Comparison of ENCODE assay signal across 33 cellular contexts in genomic region chr17:35723735-35724134, GRCh38. TPM values are rescaled to one million over a fixed set of nuclear protein-coding genes. Genes with fewer than 3 reads are reported as not detected.
DNase-seq lines count a peak whose midpoint lies in the region; ATAC-seq, FAIRE-seq and TF ChIP-seq lines count a peak whose summit lies in the region.
"Had no signal": no experiment of that assay in that cellular context is flagged by ENCODE, and none has a peak within 500 bp of the region (broad histone marks: within the 10 kb centered on the region; RNA-seq: fewer than 3 reads in every experiment).

No MANE protein-coding gene starts in this region.

- in situ Hi-C loops in mammary epithelial cell (cut with MboI; ENCODE audit: low sequenced_read_pairs in 2 of 2) (no loop called here), K562 (cut with MboI) (no loop called here)

- H4K20me1 ChIP-seq in mammary epithelial cell (ENCODE audit: insufficient read depth, low read length) = no peaks in the 10 kb centered on the region
- no peaks in the 10 kb centered on the region; the same call in 1 of the 2 replicates for H4K20me1 ChIP-seq in K562 (replicated peaks; ENCODE audit: control insufficient read depth, insufficient read depth, low read length)

- ATAC-seq in stimulated activated naive CD8-positive, alpha-beta T cell treated with anti-CD3 and anti-CD28 coated beads, Interleukin-15, amount 100 ng/mL, for 72 hours = peak; percentile 15
- no peak for ATAC-seq in stimulated activated naive CD8-positive, alpha-beta T cell treated with anti-CD3 and anti-CD28 coated beads, Interleukin-15, Interleukin-2, amounts not matched to agents 100 U/mL and 50 U/mL, for 24 hours
- ATAC-seq in K562 (no peak), GM18520 (IDR thresholded peaks at IDR 0.05; ENCODE audit: unreplicated experiment) (no peak), left lung (no peak)
- ATAC-seq: GM12878 had no signal

- WGBS in mammary epithelial cell (ENCODE audit: low coverage, missing lambda C conversion rate) = 95% methylated on average over 2 of the region's 2 CpGs
- WGBS in K562 (ENCODE audit: insufficient coverage, low coverage, missing lambda C conversion rate) = 95% methylated on average over 2 of the region's 2 CpGs

- H3K27me3 Mint-ChIP-seq in MCF 10A (ENCODE audit: insufficient read depth, unreplicated experiment) = no peaks in the 10 kb centered on the region
- no peaks in the 10 kb centered on the region for H3K27me3 Mint-ChIP-seq in stimulated activated naive CD8-positive, alpha-beta T cell treated with anti-CD3 and anti-CD28 coated beads, Interleukin-15, amount 100 ng/mL, for 72 hours
- H3K27me3 Mint-ChIP-seq: CD4-positive, alpha-beta memory T cell; CD4-positive, CD25-positive, alpha-beta regulatory T cell; CD8-positive, alpha-beta memory T cell had no signal

- H3K79me2 ChIP-seq in mammary epithelial cell (ENCODE audit: insufficient read depth, low read length) (no peaks in the 10 kb centered on the region), K562 (ENCODE audit: control insufficient read depth, insufficient read depth, low read length) (no peaks in the 10 kb centered on the region)

- H3K27me3 ChIP-seq in mammary epithelial cell (ENCODE audit: insufficient read depth, low read length) = no peaks in the 10 kb centered on the region
- no peaks in the 10 kb centered on the region for H3K27me3 ChIP-seq in K562 (ENCODE audit: control insufficient read depth in 2 of 2, insufficient read depth in 2 of 2, low read length in 2 of 2)
- H3K27me3 ChIP-seq in left lung = no peaks in the 10 kb centered on the region
- H3K27me3 ChIP-seq: BE2C, BLaER1 had no signal

- H3K9me1 ChIP-seq in K562 (ENCODE audit: control insufficient read depth, insufficient read depth, low read length) = no peaks in the 10 kb centered on the region

- DNase-seq in MCF 10A (ENCODE audit: unreplicated experiment) = no peak
- DNase-seq in mammary epithelial cell = no peak
- DNase-seq in stimulated activated naive CD8-positive, alpha-beta T cell treated with anti-CD3 and anti-CD28 coated beads, Interleukin-15, amount 100 ng/mL, for 72 hours = no peak
- DNase-seq in stimulated activated naive CD8-positive, alpha-beta T cell treated with anti-CD3 and anti-CD28 coated beads, Interleukin-15, Interleukin-2, amounts not matched to agents 100 U/mL and 50 U/mL, for 24 hours = no peak
- no peak for DNase-seq in K562 (ENCODE audit: extremely low read depth in 1 of 4, low spot score in 3 of 4)
- no peak for DNase-seq in left lung
- DNase-seq: 8988T; ACHN; BE2C; C1 segment of cervical spinal cord; CD4-positive, alpha-beta memory T cell; CD4-positive, CD25-positive, alpha-beta regulatory T cell; CD8-positive, alpha-beta memory T cell; COR-L47; DMS 273 treated with DMSO at 0.1 percent for 48 hours; DMS153; DMS53; DMS79; DND-41; EL; GDM1 had no signal

- H3K4me3 ChIP-seq in mammary epithelial cell (replicated peaks in 1 of 3; ENCODE audit: insufficient read depth in 1 of 3, low read depth in 2 of 3, low read length in 3 of 3) (no peak overlapping the region), K562 (no peak overlapping the region), left lung (no peak overlapping the region)
- H3K4me3 ChIP-seq: BLaER1, GM12878 had no signal

- dilution Hi-C loops in mammary epithelial cell (cut with HindIII; ENCODE audit: low sequenced_read_pairs) = no loop called here

- intact Hi-C loops in MCF 10A (cut with micrococcal nuclease) = no loop called here
- intact Hi-C loops in mammary epithelial cell (cut with micrococcal nuclease) = no loop called here
- intact Hi-C loops in K562 (cut with micrococcal nuclease) = no loop called here
- intact Hi-C loops in left lung (cut with DNase I) = no loop called here

- CTCF ChIA-PET in MCF 10A (lab: Yijun Ruan, JAX) (interaction anchor here (0.6 to 11.3 kb wide), 4 partner anchors 8 to 112 kb away, joined by 3 to 81 read pairs (median 4); partner anchors contain the start of gene RASL10B), mammary epithelial cell (lab: Charles Lee; ENCODE audit: low non-redundant PET) (no interaction called here), K562 (lab: Yijun Ruan, JAX; ENCODE audit: low intra/inter-chr PET ratio) (no interaction called here)

- H2AFZ ChIP-seq in mammary epithelial cell (ENCODE audit: low read depth, low read length) (no peak overlapping the region), K562 (ENCODE audit: low read depth, low read length) (no peak overlapping the region)

- H3K9me3 Mint-ChIP-seq in MCF 10A (ENCODE audit: unreplicated experiment) = no peaks in the 10 kb centered on the region
- H3K9me3 Mint-ChIP-seq in stimulated activated naive CD8-positive, alpha-beta T cell treated with anti-CD3 and anti-CD28 coated beads, Interleukin-15, amount 100 ng/mL, for 72 hours = no peaks in the 10 kb centered on the region
- H3K9me3 Mint-ChIP-seq: CD14-positive monocyte; CD4-positive, alpha-beta memory T cell; CD4-positive, CD25-positive, alpha-beta regulatory T cell had no signal

- BruUV-seq in MCF 10A (replicated peaks; lab: Mats Ljungman, UMichigan) (no TSS peak), mammary epithelial cell (replicated peaks; lab: Mats Ljungman, UMichigan) (no TSS peak), K562 (replicated peaks; lab: Mats Ljungman, UMichigan) (no TSS peak)

- peaks cover 19% of the 10 kb centered on the region for H3K4me1 Mint-ChIP-seq in MCF 10A (ENCODE audit: insufficient read depth, unreplicated experiment)
- no peaks in the 10 kb centered on the region for H3K4me1 Mint-ChIP-seq in stimulated activated naive CD8-positive, alpha-beta T cell treated with anti-CD3 and anti-CD28 coated beads, Interleukin-15, amount 100 ng/mL, for 72 hours
- H3K4me1 Mint-ChIP-seq: CD14-positive monocyte; CD4-positive, alpha-beta memory T cell; CD4-positive, CD25-positive, alpha-beta regulatory T cell; CD8-positive, alpha-beta memory T cell had no signal

- no peak for TF ChIP-seq EP300 in K562 (IDR thresholded peaks at IDR 0.05; ENCODE audit: low read length)

- H3K9ac ChIP-seq in mammary epithelial cell (ENCODE audit: insufficient read depth, low read length) (no peak overlapping the region), K562 (ENCODE audit: insufficient read depth in 1 of 2, low read depth in 2 of 2, low read length in 2 of 2) (no peak overlapping the region)
- H3K9ac ChIP-seq: BLaER1 had no signal

- H3K4me3 Mint-ChIP-seq in MCF 10A (ENCODE audit: unreplicated experiment) = no peak overlapping the region
- H3K4me3 Mint-ChIP-seq in stimulated activated naive CD8-positive, alpha-beta T cell treated with anti-CD3 and anti-CD28 coated beads, Interleukin-15, amount 100 ng/mL, for 72 hours = no peak overlapping the region
- H3K4me3 Mint-ChIP-seq: CD14-positive monocyte; CD4-positive, alpha-beta memory T cell; CD4-positive, CD25-positive, alpha-beta regulatory T cell; CD8-positive, alpha-beta memory T cell had no signal

- peak overlapping the region; percentile 77 for H3K27ac Mint-ChIP-seq in MCF 10A (ENCODE audit: low read depth, unreplicated experiment)
- no peak overlapping the region for H3K27ac Mint-ChIP-seq in stimulated activated naive CD8-positive, alpha-beta T cell treated with anti-CD3 and anti-CD28 coated beads, Interleukin-15, amount 100 ng/mL, for 72 hours
- H3K27ac Mint-ChIP-seq: CD4-positive, alpha-beta memory T cell had no signal

- no peak for TF ChIP-seq CTCF in MCF 10A (IDR thresholded peaks at IDR 0.05; ENCODE audit: unreplicated experiment)
- TF ChIP-seq CTCF in mammary epithelial cell (conservative IDR thresholded peaks at IDR 0.05 in 1 of 2, IDR thresholded peaks at IDR 0.05 in 1 of 2; ENCODE audit: extremely low read depth in 1 of 2, insufficient read depth in 1 of 2, low read depth in 1 of 2, low read length in 2 of 2) = no peak
- TF ChIP-seq CTCF in K562 (IDR thresholded peaks at IDR 0.05 in 2 of 3, conservative IDR thresholded peaks at IDR 0.05 in 1 of 3; ENCODE audit: insufficient read depth in 2 of 3, low read depth in 1 of 3, low read length in 3 of 3) = no peak
- TF ChIP-seq CTCF in left lung (IDR thresholded peaks at IDR 0.05) = no peak

- no peak for FAIRE-seq in K562 (lab: Jason Lieb, UNC)
- FAIRE-seq: A204.1, GM12878, GM12892, GM18507, GM19239 had no signal

- H3K36me3 ChIP-seq in mammary epithelial cell (ENCODE audit: insufficient read depth, low read length) (peaks cover 37% of the 10 kb centered on the region), K562 (ENCODE audit: control insufficient read depth, insufficient read depth, low read length) (peaks cover 81% of the 10 kb centered on the region), left lung (peaks cover 0 to 81% of the 10 kb centered on the region in 2 donors)

- peaks cover 66% of the 10 kb centered on the region for H3K36me3 Mint-ChIP-seq in MCF 10A (ENCODE audit: insufficient read depth, unreplicated experiment)

- H3K4me1 ChIP-seq in mammary epithelial cell (ENCODE audit: insufficient read depth, low read length) (no peaks in the 10 kb centered on the region), K562 (replicated peaks in 1 of 2; ENCODE audit: control insufficient read depth in 2 of 2, insufficient read depth in 2 of 2, low read length in 2 of 2) (no peaks in the 10 kb centered on the region), left lung (no peaks in the 10 kb centered on the region)

- H3K9me3 ChIP-seq in mammary epithelial cell (replicated peaks; ENCODE audit: insufficient read depth, low read length) (no peaks in the 10 kb centered on the region), K562 (replicated peaks; ENCODE audit: control insufficient read depth, insufficient read depth, low read depth, low read length) (no peaks in the 10 kb centered on the region), left lung (no peaks in the 10 kb centered on the region)
- H3K9me3 ChIP-seq: BE2C, BLaER1 had no signal

- POLR2A ChIA-PET in MCF 10A (lab: Yijun Ruan, JAX) = interaction anchor here (0.7 to 1.1 kb wide), 2 partner anchors 44 to 86 kb away, joined by 3 to 4 read pairs; partner anchors contain the start of gene TAF15
- POLR2A ChIA-PET in K562 (lab: Yijun Ruan, JAX) = interaction anchor here (0.6 to 2.3 kb wide), 5 partner anchors 9 to 38 kb away, joined by 3 to 6 read pairs (median 3); no protein-coding TSS in a partner anchor

- TF ChIP-seq POLR2A in K562 (conservative IDR thresholded peaks at IDR 0.05) = no peak

- no peak overlapping the region for H3K27ac ChIP-seq in mammary epithelial cell (ENCODE audit: insufficient read depth, low read depth, low read length)
- H3K27ac ChIP-seq in K562 (ENCODE audit: extremely low read depth, low read depth, low read length) = no peak overlapping the region
- no peak overlapping the region for H3K27ac ChIP-seq in left lung
- H3K27ac ChIP-seq: BLaER1 had no signal

- H3K4me2 ChIP-seq in mammary epithelial cell (ENCODE audit: insufficient read depth, low read depth, low read length) (no peak overlapping the region), K562 (ENCODE audit: insufficient read depth, low read length) (no peak overlapping the region)
- H3K4me2 ChIP-seq: BLaER1 had no signal

- TF ChIP-seq RAD21 in K562 (CRISPR knock-in tag; conservative IDR thresholded peaks at IDR 0.05 in 1 of 2, IDR thresholded peaks at IDR 0.05 in 1 of 2) = no peak

RNA-seq across cellular contexts. Expression of gene RASL10B, which starts 7.7 kb away (rescaled TPM):
- total RNA-seq in MCF 10A (2022) (0.09 and 0.10 TPM in 2 replicates), mammary epithelial cell (under 1 TPM; 0.19 to 0.67 TPM), K562 (2014; rRNA removed) (0.14 and 0.16 TPM in 2 replicates), K562 (2014; rRNA removed; fragmentation: Illumina TruSeq; extraction: Trizol) (0.04 and 0.06 TPM in 2 replicates), K562 (2015; rRNA removed; fragmentation: Illumina TruSeq; extraction: Trizol) (0.07 and 0.11 TPM in 2 replicates), K562 (2021) (0.11 and 0.22 TPM in 2 replicates), left lung (under 1 TPM; 0.52 to 0.82 TPM)
- polyA plus RNA-seq in mammary epithelial cell (0.07 TPM), K562 (2011; rRNA removed) (0.16 and 0.31 TPM in 2 replicates), K562 (2014; fragmentation: Illumina TruSeq; extraction: Trizol) (0.11 and 0.12 TPM in 2 replicates), K562 (2014; fragmentation: Nextera tagmentation; extraction: Ambion mirVana) (not detected), K562 (2014; rRNA removed) (0.03 and 0.27 TPM in 2 replicates)
- not detected for polyA minus RNA-seq in mammary epithelial cell
- 0.32 TPM in 1 of 2 replicates, not detected in the other for total RNA-seq in K562 (2011; cell fraction: chromatin; rRNA removed; ENCODE audit: low replicate concordance)
- total RNA-seq in K562 (2011; cell fraction: nucleolus; rRNA removed) = 0.17 and 1.4 TPM in 2 replicates
- 0.81 TPM in 1 of 2 replicates, not detected in the other for total RNA-seq in K562 (2011; cell fraction: nucleoplasm; rRNA removed)
- 0.15 and 0.46 TPM in 2 replicates for polyA plus RNA-seq in K562 (2011; cell fraction: cytosol; rRNA removed)
- 0.04 and 0.46 TPM in 2 replicates for polyA plus RNA-seq in K562 (2011; cell fraction: nucleus; rRNA removed)
- polyA plus RNA-seq in K562 (2012) = 0.08 and 0.16 TPM in 2 replicates
- polyA minus RNA-seq in K562 (2011; rRNA and poly(A)+ RNA removed) = 0.09 and 0.25 TPM in 2 replicates
- polyA minus RNA-seq in K562 (2011; cell fraction: cytosol; rRNA and poly(A)+ RNA removed) = not detected in 2 replicates
- 0.11 and 0.67 TPM in 2 replicates for polyA minus RNA-seq in K562 (2011; cell fraction: nucleus; rRNA and poly(A)+ RNA removed)
- total RNA-seq: CD4-positive, CD25-positive, alpha-beta regulatory T cell; GM12878 had no signal
- polyA plus RNA-seq: CD14-positive monocyte, GM12878 had no signal

RNA-seq across cellular contexts. Expression of gene GAS2L2, which starts 29.3 kb away (rescaled TPM):
- 0.23 and 0.39 TPM in 2 replicates for total RNA-seq in MCF 10A (2022)
- total RNA-seq in mammary epithelial cell = under 1 TPM in 1 of 2 donors, not detected in 1; 0.24 TPM
- polyA plus RNA-seq in mammary epithelial cell = 0.07 TPM
- 0.31 TPM for polyA minus RNA-seq in mammary epithelial cell
- 0.09 TPM in 1 of 2 replicates, not detected in the other for total RNA-seq in K562 (2011; cell fraction: chromatin; rRNA removed; ENCODE audit: low replicate concordance)
- not detected in 2 replicates for total RNA-seq in K562 (2011; cell fraction: nucleolus; rRNA removed)
- not detected in 2 replicates for total RNA-seq in K562 (2011; cell fraction: nucleoplasm; rRNA removed)
- total RNA-seq in K562 (2014; rRNA removed) = not detected in 2 replicates
- total RNA-seq in K562 (2014; rRNA removed; fragmentation: Illumina TruSeq; extraction: Trizol) = not detected in 2 replicates
- not detected in 2 replicates for total RNA-seq in K562 (2015; rRNA removed; fragmentation: Illumina TruSeq; extraction: Trizol)
- not detected in 2 replicates for total RNA-seq in K562 (2021)
- polyA plus RNA-seq in K562 (2011; rRNA removed) = not detected in 2 replicates
- 0.01 TPM in 1 of 2 replicates, not detected in the other for polyA plus RNA-seq in K562 (2011; cell fraction: cytosol; rRNA removed)
- 0.03 and 0.10 TPM in 2 replicates for polyA plus RNA-seq in K562 (2011; cell fraction: nucleus; rRNA removed)
- polyA plus RNA-seq in K562 (2012) = 0.03 TPM in 1 of 2 replicates, not detected in the other
- not detected in 2 replicates for polyA plus RNA-seq in K562 (2014; fragmentation: Illumina TruSeq; extraction: Trizol)
- not detected for polyA plus RNA-seq in K562 (2014; fragmentation: Nextera tagmentation; extraction: Ambion mirVana)
- polyA plus RNA-seq in K562 (2014; rRNA removed) = not detected in 2 replicates
- polyA minus RNA-seq in K562 (2011; rRNA and poly(A)+ RNA removed) = not detected in 2 replicates
- not detected in 2 replicates for polyA minus RNA-seq in K562 (2011; cell fraction: cytosol; rRNA and poly(A)+ RNA removed)
- polyA minus RNA-seq in K562 (2011; cell fraction: nucleus; rRNA and poly(A)+ RNA removed) = not detected in 2 replicates
- 1 to 10 TPM in 1 of 2 donors, under 1 TPM in 1; 0.35 to 1.6 TPM for total RNA-seq in left lung
- total RNA-seq: A673; CD4-positive, CD25-positive, alpha-beta regulatory T cell; Daoy; G401; GM12878 had no signal
- polyA plus RNA-seq: AG04450; CD14-positive monocyte; CD4-positive, CD25-positive, alpha-beta regulatory T cell; CD8-positive, alpha-beta memory T cell had no signal

RNA-seq across cellular contexts. Expression of gene C17orf50, which starts 37.0 kb away (rescaled TPM):
- total RNA-seq in MCF 10A (2022) (not detected in 2 replicates), mammary epithelial cell (not detected), K562 (2014; rRNA removed) (not detected in 2 replicates), K562 (2014; rRNA removed; fragmentation: Illumina TruSeq; extraction: Trizol) (not detected in 2 replicates), K562 (2015; rRNA removed; fragmentation: Illumina TruSeq; extraction: Trizol) (not detected in 2 replicates), K562 (2021) (not detected in 2 replicates), left lung (not detected)
- polyA plus RNA-seq in mammary epithelial cell (not detected), K562 (2011; rRNA removed) (not detected in 2 replicates), K562 (2014; fragmentation: Illumina TruSeq; extraction: Trizol) (not detected in 2 replicates), K562 (2014; fragmentation: Nextera tagmentation; extraction: Ambion mirVana) (not detected), K562 (2014; rRNA removed) (not detected in 2 replicates)
- polyA minus RNA-seq in mammary epithelial cell = not detected
- not detected in 2 replicates for total RNA-seq in K562 (2011; cell fraction: chromatin; rRNA removed; ENCODE audit: low replicate concordance)
- not detected in 2 replicates for total RNA-seq in K562 (2011; cell fraction: nucleolus; rRNA removed)
- not detected in 2 replicates for total RNA-seq in K562 (2011; cell fraction: nucleoplasm; rRNA removed)
- polyA plus RNA-seq in K562 (2011; cell fraction: cytosol; rRNA removed) = not detected in 2 replicates
- not detected in 2 replicates for polyA plus RNA-seq in K562 (2011; cell fraction: nucleus; rRNA removed)
- polyA plus RNA-seq in K562 (2012) = not detected in 2 replicates
- polyA minus RNA-seq in K562 (2011; rRNA and poly(A)+ RNA removed) = not detected in 2 replicates
- not detected in 2 replicates for polyA minus RNA-seq in K562 (2011; cell fraction: cytosol; rRNA and poly(A)+ RNA removed)
- polyA minus RNA-seq in K562 (2011; cell fraction: nucleus; rRNA and poly(A)+ RNA removed) = not detected in 2 replicates
- total RNA-seq: A673; CD4-positive, alpha-beta memory T cell; CD4-positive, CD25-positive, alpha-beta regulatory T cell; CD8-positive, alpha-beta memory T cell; Daoy; G401; GM12878 had no signal
- polyA plus RNA-seq: AG04450; CD14-positive monocyte; CD4-positive, alpha-beta memory T cell; CD4-positive, CD25-positive, alpha-beta regulatory T cell; CD8-positive, alpha-beta memory T cell had no signal
